ENCODE assay signal across 21 cellular contexts in the genomic region with DNA sequence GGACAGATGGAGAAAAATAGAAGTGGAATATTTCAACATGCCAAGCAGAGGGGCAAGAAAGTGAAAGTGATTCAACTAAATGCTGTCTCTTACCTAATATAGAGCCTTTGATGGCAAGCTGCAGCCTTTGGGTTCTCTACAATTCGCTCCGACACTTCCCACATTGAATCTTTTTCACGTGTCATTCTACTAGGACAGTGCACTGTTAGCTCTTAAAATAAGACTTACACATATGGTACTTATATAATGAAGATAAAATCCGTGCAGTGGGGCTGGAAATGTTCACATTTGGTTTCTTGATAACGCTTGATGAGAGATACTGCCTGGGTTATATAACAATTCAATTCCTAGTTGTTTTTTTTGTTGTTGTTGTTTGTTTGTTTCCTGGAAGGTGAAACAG.
DNase-seq lines count a peak whose midpoint lies in the region; ATAC-seq and TF ChIP-seq lines count a peak whose summit lies in the region.
"Had no signal": no experiment of that assay in that cellular context is flagged by ENCODE, and none has a peak within 500 bp of the region (broad histone marks: within the 10 kb centered on the region; RNA-seq: fewer than 3 reads in every experiment).

No MANE protein-coding gene starts in this region.

- no peak overlapping the region for H2BK120ac ChIP-seq in trophoblast cell (ENCODE audit: insufficient read depth, low read length, poor library complexity)

- H3K4me2 ChIP-seq in trophoblast cell (ENCODE audit: low read length): no peak overlapping the region
- H3K4me2 ChIP-seq: BLaER1 had no signal

- H3K9ac ChIP-seq in trophoblast cell (ENCODE audit: low read length): no peak overlapping the region
- H3K9ac ChIP-seq: BLaER1 had no signal

- intact Hi-C loops in dorsolateral prefrontal cortex (cut with DNase I): no loop called here

- DNase-seq in Ammon's horn (ENCODE audit: low spot score): peak; percentile 53
- DNase-seq in KBM-7: peak; percentile 18
- peak in 2 of 10 donors; percentile 30 to 35 for DNase-seq in dorsolateral prefrontal cortex
- DNase-seq in tibial nerve (ENCODE audit: low spot score in 2 of 2): no peak
- DNase-seq in trophoblast cell: no peak
- DNase-seq in HCEC 1CT: no peak
- DNase-seq: Caco-2; CD4-positive, alpha-beta memory T cell; DMS 273 treated with DMSO at 0.1 percent for 48 hours; DMS79 treated with DMSO at 0.1 percent for 48 hours; KG1; MV-4-11; NCI-H1105 treated with DMSO at 0.1 percent for 48 hours; NCI-H2081 treated with DMSO at 0.1 percent for 48 hours; NCI-H2171 treated with DMSO at 0.1 percent for 48 hours; NCI-H526; SIG-M5 had no signal

- H3K23ac ChIP-seq in trophoblast cell (ENCODE audit: low read length): no peak overlapping the region

- H3K27ac ChIP-seq in dorsolateral prefrontal cortex: peak overlapping the region in 49 of 59 donors; percentile 5 to 87 (median 71)
- H3K27ac ChIP-seq in tibial nerve: no peak overlapping the region
- no peak overlapping the region for H3K27ac ChIP-seq in trophoblast cell (ENCODE audit: low read depth, low read length)
- H3K27ac ChIP-seq: BLaER1, RWPE1 had no signal

- H4K8ac ChIP-seq in trophoblast cell (ENCODE audit: low read depth, low read length): no peak overlapping the region

- H3K27me3 ChIP-seq in dorsolateral prefrontal cortex: no peaks in the 10 kb centered on the region
- no peaks in the 10 kb centered on the region for H3K27me3 ChIP-seq in tibial nerve
- no peaks in the 10 kb centered on the region for H3K27me3 ChIP-seq in trophoblast cell (ENCODE audit: insufficient read depth, low read length)
- H3K27me3 ChIP-seq: BLaER1 had no signal

- TF ChIP-seq CTCF in dorsolateral prefrontal cortex (IDR thresholded peaks at IDR 0.05 in 54 of 56, conservative IDR thresholded peaks at IDR 0.05 in 2 of 56; ENCODE audit: low read depth in 1 of 56, partially characterized antibody in 56 of 56) (no peak), tibial nerve (IDR thresholded peaks at IDR 0.05) (no peak)

- no peak for TF ChIP-seq POLR2A in tibial nerve (IDR thresholded peaks at IDR 0.05)

- H3K9me3 ChIP-seq in tibial nerve (no peaks in the 10 kb centered on the region), trophoblast cell (ENCODE audit: insufficient read depth, low read depth, low read length) (no peaks in the 10 kb centered on the region)
- H3K9me3 ChIP-seq: BLaER1, Caco-2 had no signal

- H2AFZ ChIP-seq in trophoblast cell (ENCODE audit: insufficient read depth, low read length, poor library complexity): no peak overlapping the region

- no peak overlapping the region for H2BK5ac ChIP-seq in trophoblast cell (ENCODE audit: low read depth, low read length, poor library complexity)

- H3K4ac ChIP-seq in trophoblast cell (ENCODE audit: low read depth, low read length): no peak overlapping the region

- no peak for TF ChIP-seq EP300 in tibial nerve (IDR thresholded peaks at IDR 0.05)

- no peak overlapping the region for H4K12ac ChIP-seq in trophoblast cell (ENCODE audit: low read depth, low read length)

- no peak for ATAC-seq in SK-N-SH treated with all-trans-retinoic acid at 6 μM for 48 hours
- no peak for ATAC-seq in GM19455 (IDR thresholded peaks at IDR 0.05; ENCODE audit: unreplicated experiment)

- H2AK5ac ChIP-seq in trophoblast cell (ENCODE audit: low read length): no peak overlapping the region

- H3K79me1 ChIP-seq in trophoblast cell (ENCODE audit: low read length): no peaks in the 10 kb centered on the region

- H4K91ac ChIP-seq in trophoblast cell (ENCODE audit: low read depth, low read length): no peak overlapping the region

- H3K4me3 ChIP-seq in dorsolateral prefrontal cortex (peak overlapping the region in 6 of 59 donors; percentile 0 to 13 (median 6)), tibial nerve (no peak overlapping the region), trophoblast cell (ENCODE audit: low read depth, low read length) (no peak overlapping the region)
- H3K4me3 ChIP-seq: BLaER1 had no signal

- H3K14ac ChIP-seq in trophoblast cell (ENCODE audit: low read length): no peak overlapping the region

- H3K4me1 ChIP-seq in tibial nerve: no peaks in the 10 kb centered on the region
- H3K4me1 ChIP-seq in trophoblast cell (ENCODE audit: control insufficient read depth in 1 of 2, insufficient read depth in 2 of 2, low read length in 2 of 2): no peaks in the 10 kb centered on the region
- H3K4me1 ChIP-seq: Caco-2 had no signal

- no peak overlapping the region for H2BK12ac ChIP-seq in trophoblast cell (ENCODE audit: low read length)

- no peak overlapping the region for H3K18ac ChIP-seq in trophoblast cell (ENCODE audit: low read length)

- in situ Hi-C loops in KBM-7 (cut with MboI; ENCODE audit: low pct_unique_long_range_greater_than_20kb, low sequenced_read_pairs): no loop called here

- no peaks in the 10 kb centered on the region for H3K79me2 ChIP-seq in trophoblast cell (ENCODE audit: control insufficient read depth, insufficient read depth, low read length, poor library complexity)

- no peaks in the 10 kb centered on the region for H3K36me3 ChIP-seq in tibial nerve
- H3K36me3 ChIP-seq in trophoblast cell (ENCODE audit: control insufficient read depth in 1 of 2, insufficient read depth in 2 of 2, low read length in 2 of 2): no peaks in the 10 kb centered on the region
- H3K36me3 ChIP-seq: BLaER1 had no signal

- 65 to 76% methylated on average over 5 of the region's 5 CpGs for WGBS in tibial nerve, 2 donors
- WGBS in trophoblast cell (ENCODE audit: extremely low coverage, insufficient coverage, insufficient read length): no CpG with 5 or more reads among the region's 5 CpGs

TF ChIP-seq in SK-N-SH treated with all-trans-retinoic acid at 6 μM for 48 hours, 23 proteins besides CTCF, POLR2A, EP300 and RAD21:
- TF ChIP-seq ZFP3 (CRISPR knock-in tag; IDR thresholded peaks at IDR 0.05): no peak
- peak; percentile 24; the same call in 1 of the 2 replicates for TF ChIP-seq TCF4 (CRISPR knock-in tag; IDR thresholded peaks at IDR 0.05; ENCODE audit: borderline replicate concordance)
- TF ChIP-seq TSHZ2 (CRISPR knock-in tag; IDR thresholded peaks at IDR 0.05): no peak
- no peak for TF ChIP-seq CSRNP3 (CRISPR knock-in tag; IDR thresholded peaks at IDR 0.05)
- no peak for TF ChIP-seq GLIS3 (CRISPR knock-in tag; IDR thresholded peaks at IDR 0.05)
- TF ChIP-seq, protein P1, sequence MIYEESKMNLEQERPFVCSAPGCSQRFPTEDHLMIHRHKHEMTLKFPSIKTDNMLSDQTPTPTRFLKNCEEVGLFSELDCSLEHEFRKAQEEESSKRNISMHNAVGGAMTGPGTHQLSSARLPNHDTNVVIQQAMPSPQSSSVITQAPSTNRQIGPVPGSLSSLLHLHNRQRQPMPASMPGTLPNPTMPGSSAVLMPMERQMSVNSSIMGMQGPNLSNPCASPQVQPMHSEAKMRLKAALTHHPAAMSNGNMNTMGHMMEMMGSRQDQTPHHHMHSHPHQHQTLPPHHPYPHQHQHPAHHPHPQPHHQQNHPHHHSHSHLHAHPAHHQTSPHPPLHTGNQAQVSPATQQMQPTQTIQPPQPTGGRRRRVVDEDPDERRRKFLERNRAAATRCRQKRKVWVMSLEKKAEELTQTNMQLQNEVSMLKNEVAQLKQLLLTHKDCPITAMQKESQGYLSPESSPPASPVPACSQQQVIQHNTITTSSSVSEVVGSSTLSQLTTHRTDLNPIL (CRISPR knock-in tag; IDR thresholded peaks at IDR 0.05; ENCODE audit: low read depth): no peak

Comparison
In these comparisons a context has a peak if more than half of its experiments do, and no peak if none do; other contexts are left out.
1. DNase-seq: peak in Ammon's horn (single experiment) and KBM-7 (single experiment); none in tibial nerve (0 of 2), trophoblast cell (0 of 2) and HCEC 1CT (single experiment).
2. H3K27ac ChIP-seq: peak in dorsolateral prefrontal cortex (49 of 59); none in tibial nerve (0 of 4) and trophoblast cell (single experiment).